Comparison of ENCODE assay signal across 8 cellular contexts in the genomic region with DNA sequence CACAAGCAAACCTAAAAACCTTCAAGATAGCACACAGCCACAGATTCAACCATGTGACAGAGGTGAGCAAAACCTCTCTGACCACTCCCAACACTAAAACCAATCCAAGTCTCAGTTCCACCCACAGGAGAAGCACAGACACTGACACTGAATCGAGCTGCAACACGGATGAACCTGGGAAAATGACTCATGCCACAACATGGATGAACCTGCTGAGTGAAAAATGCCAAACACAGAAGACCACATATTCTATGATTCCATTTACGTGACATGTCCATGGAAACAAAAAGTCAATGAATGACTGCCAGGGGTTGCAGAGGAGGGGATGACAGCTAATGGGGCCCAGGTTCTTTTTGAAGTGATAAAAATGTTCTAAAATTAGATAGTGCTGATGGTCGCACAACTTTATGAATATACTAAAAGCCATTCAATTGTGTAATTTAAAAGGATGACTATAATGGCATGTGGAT. TPM values are rescaled to one million over a fixed set of nuclear protein-coding genes. Genes with fewer than 3 reads are reported as not detected.
DNase-seq lines count a peak whose midpoint lies in the region; ATAC-seq, FAIRE-seq and TF ChIP-seq lines count a peak whose summit lies in the region.

No MANE protein-coding gene starts in this region.

- no peak for TF ChIP-seq CTCF in HFFc6 (IDR thresholded peaks at IDR 0.05)

- H3K4me1 Mint-ChIP-seq in activated naive CD4-positive, alpha-beta T cell treated with anti-CD3 and anti-CD28 coated beads for 36 hours (ENCODE audit: low read depth): peaks cover 3% of the 10 kb centered on the region
- H3K4me1 Mint-ChIP-seq in HFFc6 (ENCODE audit: low read depth): peaks cover 90% of the 10 kb centered on the region

- peaks cover 9% of the 10 kb centered on the region for H3K27me3 Mint-ChIP-seq in activated naive CD4-positive, alpha-beta T cell treated with anti-CD3 and anti-CD28 coated beads for 36 hours (ENCODE audit: low read depth)
- H3K27me3 Mint-ChIP-seq in HFFc6 (ENCODE audit: insufficient read depth): no peaks in the 10 kb centered on the region

- no peak for ATAC-seq in SK-N-SH treated with all-trans-retinoic acid at 6 μM for 48 hours

- CTCF ChIA-PET in activated naive CD4-positive, alpha-beta T cell treated with anti-CD3 and anti-CD28 coated beads for 36 hours (lab: Charles Lee): interaction anchor here (0.6 kb wide), 1 partner anchor 19 kb away, joined by 3 read pairs; no protein-coding TSS in a partner anchor

- H3K9me3 Mint-ChIP-seq in activated naive CD4-positive, alpha-beta T cell treated with anti-CD3 and anti-CD28 coated beads for 36 hours: no peaks in the 10 kb centered on the region
- no peaks in the 10 kb centered on the region for H3K9me3 Mint-ChIP-seq in HFFc6

- no peaks in the 10 kb centered on the region for H3K36me3 Mint-ChIP-seq in activated naive CD4-positive, alpha-beta T cell treated with anti-CD3 and anti-CD28 coated beads for 36 hours (ENCODE audit: low read depth)
- H3K36me3 Mint-ChIP-seq in HFFc6 (ENCODE audit: low read depth): peaks cover 12% of the 10 kb centered on the region; the same call in 1 of the 2 replicates

- intact Hi-C loops in activated naive CD4-positive, alpha-beta T cell treated with anti-CD3 and anti-CD28 coated beads for 36 hours (cut with micrococcal nuclease): no loop called here

- peak; percentile 18 for DNase-seq in activated naive CD4-positive, alpha-beta T cell treated with anti-CD3 and anti-CD28 coated beads for 36 hours
- DNase-seq in activated naive CD4-positive, alpha-beta T cell treated with anti-CD3 and anti-CD28 coated beads, Interleukin-2, amount 50 U/mL, for 16 hours: no peak
- DNase-seq in HFFc6 (no peak), DMS53 treated with DMSO at 0.1 percent for 48 hours (lab: John Stamatoyannopoulos, UW; ENCODE audit: unreplicated experiment) (no peak), frontal cortex (ENCODE audit: low spot score in 2 of 2) (no peak)
- peak; percentile 53 to 61 for DNase-seq in activated T-cell treated with anti-CD3 and anti-CD28 coated beads, Interleukin-2, amount 50 U/mL, for 48 hours
- peak in 2 of 3 donors; percentile 21 to 29 for DNase-seq in stimulated activated CD4-positive, alpha-beta T cell treated with anti-CD3 and anti-CD28 coated beads, TNF-alpha, amount 100 ng/mL, for 48 hours (ENCODE audit: low read depth in 3 of 3)

- H3K4me3 Mint-ChIP-seq in activated naive CD4-positive, alpha-beta T cell treated with anti-CD3 and anti-CD28 coated beads for 36 hours: no peak overlapping the region
- peak overlapping the region; percentile 27; the same call in 1 of the 2 replicates for H3K4me3 Mint-ChIP-seq in HFFc6

- no peak overlapping the region for H3K27ac Mint-ChIP-seq in activated naive CD4-positive, alpha-beta T cell treated with anti-CD3 and anti-CD28 coated beads for 36 hours
- H3K27ac Mint-ChIP-seq in HFFc6: peak overlapping the region; percentile 79

- FAIRE-seq in frontal cortex (lab: Jason Lieb, UNC): no peak

TF ChIP-seq in SK-N-SH treated with all-trans-retinoic acid at 6 μM for 48 hours, 23 proteins besides CTCF, POLR2A, EP300 and RAD21:
- TF ChIP-seq GLIS3 (CRISPR knock-in tag; IDR thresholded peaks at IDR 0.05) (no peak), ZNF565 (CRISPR knock-in tag; conservative IDR thresholded peaks at IDR 0.05; ENCODE audit: low read depth) (no peak), ZNF70 (CRISPR knock-in tag; IDR thresholded peaks at IDR 0.05) (no peak), TCF4 (CRISPR knock-in tag; IDR thresholded peaks at IDR 0.05; ENCODE audit: borderline replicate concordance) (no peak), ZFP3 (CRISPR knock-in tag; IDR thresholded peaks at IDR 0.05) (no peak), SNAI2 (CRISPR knock-in tag; IDR thresholded peaks at IDR 0.05) (no peak)
- TF ChIP-seq, protein P1, sequence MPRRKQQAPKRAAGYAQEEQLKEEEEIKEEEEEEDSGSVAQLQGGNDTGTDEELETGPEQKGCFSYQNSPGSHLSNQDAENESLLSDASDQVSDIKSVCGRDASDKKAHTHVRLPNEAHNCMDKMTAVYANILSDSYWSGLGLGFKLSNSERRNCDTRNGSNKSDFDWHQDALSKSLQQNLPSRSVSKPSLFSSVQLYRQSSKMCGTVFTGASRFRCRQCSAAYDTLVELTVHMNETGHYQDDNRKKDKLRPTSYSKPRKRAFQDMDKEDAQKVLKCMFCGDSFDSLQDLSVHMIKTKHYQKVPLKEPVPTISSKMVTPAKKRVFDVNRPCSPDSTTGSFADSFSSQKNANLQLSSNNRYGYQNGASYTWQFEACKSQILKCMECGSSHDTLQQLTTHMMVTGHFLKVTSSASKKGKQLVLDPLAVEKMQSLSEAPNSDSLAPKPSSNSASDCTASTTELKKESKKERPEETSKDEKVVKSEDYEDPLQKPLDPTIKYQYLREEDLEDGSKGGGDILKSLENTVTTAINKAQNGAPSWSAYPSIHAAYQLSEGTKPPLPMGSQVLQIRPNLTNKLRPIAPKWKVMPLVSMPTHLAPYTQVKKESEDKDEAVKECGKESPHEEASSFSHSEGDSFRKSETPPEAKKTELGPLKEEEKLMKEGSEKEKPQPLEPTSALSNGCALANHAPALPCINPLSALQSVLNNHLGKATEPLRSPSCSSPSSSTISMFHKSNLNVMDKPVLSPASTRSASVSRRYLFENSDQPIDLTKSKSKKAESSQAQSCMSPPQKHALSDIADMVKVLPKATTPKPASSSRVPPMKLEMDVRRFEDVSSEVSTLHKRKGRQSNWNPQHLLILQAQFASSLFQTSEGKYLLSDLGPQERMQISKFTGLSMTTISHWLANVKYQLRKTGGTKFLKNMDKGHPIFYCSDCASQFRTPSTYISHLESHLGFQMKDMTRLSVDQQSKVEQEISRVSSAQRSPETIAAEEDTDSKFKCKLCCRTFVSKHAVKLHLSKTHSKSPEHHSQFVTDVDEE (CRISPR knock-in tag; IDR thresholded peaks at IDR 0.05): no peak

RNA-seq across cellular contexts. Expression of a gene that starts 22.0 kb away (rescaled TPM):
- 1 to 10 TPM; 1.1 TPM for total RNA-seq in activated naive CD4-positive, alpha-beta T cell treated with anti-CD3 and anti-CD28 coated beads for 36 hours
- total RNA-seq in HFFc6 (2021; fragmentation: NEBNext Ultra II Directional; extraction: Animal tissue kit (Norgen Biotek cat#: 25700)): 10 to 100 TPM; 38.6 to 53.6 (median 47.9) TPM
- 26.9 TPM for total RNA-seq in frontal cortex

Comparison
In these comparisons a context has a peak if more than half of its experiments do, and no peak if none do; other contexts are left out.
1. DNase-seq: peak in activated naive CD4-positive, alpha-beta T cell treated with anti-CD3 and anti-CD28 coated beads for 36 hours (single experiment), activated T-cell treated with anti-CD3 and anti-CD28 coated beads, Interleukin-2, amount 50 U/mL, for 48 hours (2 of 2) and stimulated activated CD4-positive, alpha-beta T cell treated with anti-CD3 and anti-CD28 coated beads, TNF-alpha, amount 100 ng/mL, for 48 hours (2 of 3); none in activated naive CD4-positive, alpha-beta T cell treated with anti-CD3 and anti-CD28 coated beads, Interleukin-2, amount 50 U/mL, for 16 hours (single experiment), HFFc6 (single experiment), DMS53 treated with DMSO at 0.1 percent for 48 hours (single experiment) and frontal cortex (0 of 2).
2. RNA of a gene that starts 22.0 kb away (total RNA-seq): 38.6 to 53.6 TPM in HFFc6 and 26.9 TPM in frontal cortex (single experiment); 1.1 TPM in activated naive CD4-positive, alpha-beta T cell treated with anti-CD3 and anti-CD28 coated beads for 36 hours; every median in the first group is over 10 times any median in the second.